Comparison of ENCODE assay signal across 10 cellular contexts in genomic region chr14:85532570-85532969, GRCh38. TPM values are rescaled to one million over a fixed set of nuclear protein-coding genes. Genes with fewer than 3 reads are reported as not detected.
A peak's percentile ranks its signal among the peaks of the same experiment; 100 is the strongest.
DNase-seq lines count a peak whose midpoint lies in the region; ATAC-seq and TF ChIP-seq lines count a peak whose summit lies in the region.
"Had no signal": no experiment of that assay in that cellular context is flagged by ENCODE, and none has a peak within 500 bp of the region (broad histone marks: within the 10 kb centered on the region; RNA-seq: fewer than 3 reads in every experiment).

No MANE protein-coding gene starts in this region.

- H3K4me3 Mint-ChIP-seq in chondrocyte (ENCODE audit: unreplicated experiment), result peak overlapping the region; percentile 91

- no peak overlapping the region for H3K23ac ChIP-seq in mesendoderm (ENCODE audit: low read length)

- peaks cover 39% of the 10 kb centered on the region for H3F3A ChIP-seq in SK-N-SH (replicated peaks; ENCODE audit: insufficient read depth)

- no peaks in the 10 kb centered on the region for H3K9me2 ChIP-seq in SK-N-SH

- H3K36me3 Mint-ChIP-seq in chondrocyte (ENCODE audit: low read depth), result no peaks in the 10 kb centered on the region

- no peak overlapping the region for H3K4ac ChIP-seq in mesendoderm (ENCODE audit: low read depth, low read length)

- peaks cover 0 to 15% of the 10 kb centered on the region in 2 experiments; a peak in 2 of 4 replicates for H3K4me1 ChIP-seq in SK-N-SH (ENCODE audit: control insufficient read depth in 1 of 2, insufficient read depth in 2 of 2, low read depth in 1 of 2, low read length in 1 of 2)
- peaks cover 5% of the 10 kb centered on the region for H3K4me1 ChIP-seq in mesendoderm (ENCODE audit: control insufficient read depth, low read depth, low read length)
- peaks cover 13 to 55% of the 10 kb centered on the region in 2 donors for H3K4me1 ChIP-seq in thoracic aorta (ENCODE audit: control insufficient read depth in 1 of 2, low read depth in 2 of 2)

- H3K56ac ChIP-seq in mesendoderm (ENCODE audit: low read length), result peak overlapping the region; percentile 93

- no peak overlapping the region for H2BK15ac ChIP-seq in mesendoderm (replicated peaks; ENCODE audit: low read depth)

- H3K27me3 ChIP-seq in SK-N-SH (ENCODE audit: insufficient read depth) (no peaks in the 10 kb centered on the region), mesendoderm (ENCODE audit: insufficient read depth, low read length, poor library complexity) (no peaks in the 10 kb centered on the region), thoracic aorta (replicated peaks; ENCODE audit: insufficient read depth) (no peaks in the 10 kb centered on the region)

- peaks cover 1% of the 10 kb centered on the region for H3K79me1 ChIP-seq in mesendoderm (ENCODE audit: low read length)

- H3K9ac ChIP-seq in SK-N-SH (peak overlapping the region; percentile 79; the same call in 1 of the 2 replicates), mesendoderm (ENCODE audit: low read length) (peak overlapping the region; percentile 81)

- DNase-seq in SK-N-SH, result no peak
- DNase-seq in chondrocyte (ENCODE audit: low spot score), result no peak
- no peak for DNase-seq in mesendoderm
- no peak for DNase-seq in thoracic aorta (ENCODE audit: low spot score)
- DNase-seq in NCI-H748 (lab: John Stamatoyannopoulos, UW; ENCODE audit: unreplicated experiment), result no peak
- DNase-seq in activated gamma-delta T cell treated with Interleukin-2 at 50 U/mL for 16 hours, result no peak
- DNase-seq in NCI-H1417 treated with DMSO at 0.1 percent for 48 hours (lab: John Stamatoyannopoulos, UW), result no peak
- DNase-seq: effector CD4-positive, alpha-beta T cell had no signal

- TF ChIP-seq CTCF in SK-N-SH (IDR thresholded peaks at IDR 0.05), result no peak
- TF ChIP-seq CTCF in chondrocyte (IDR thresholded peaks at IDR 0.05), result no peak
- TF ChIP-seq CTCF in thoracic aorta (IDR thresholded peaks at IDR 0.05), result no peak

- H4K20me1 ChIP-seq in SK-N-SH (ENCODE audit: insufficient read depth), result peaks cover 23% of the 10 kb centered on the region

- TF ChIP-seq EP300 in SK-N-SH (IDR thresholded peaks at IDR 0.05; ENCODE audit: borderline replicate concordance in 1 of 2, low read depth in 1 of 2, low read length in 1 of 2), result no peak

- H3K4me3 ChIP-seq in SK-N-SH (ENCODE audit: low read depth in 2 of 2, low read length in 1 of 2), result peak overlapping the region; percentile 66 to 86; a peak in 3 of 4 replicates
- peak overlapping the region; percentile 48 for H3K4me3 ChIP-seq in mesendoderm (ENCODE audit: low read length)
- H3K4me3 ChIP-seq in thoracic aorta, result peak overlapping the region; percentile 77

- H3K27ac Mint-ChIP-seq in chondrocyte (ENCODE audit: unreplicated experiment), result peak overlapping the region; percentile 98

- H3K79me2 ChIP-seq in SK-N-SH (ENCODE audit: insufficient read depth), result peaks cover 73% of the 10 kb centered on the region
- peaks cover 16% of the 10 kb centered on the region for H3K79me2 ChIP-seq in mesendoderm (ENCODE audit: control insufficient read depth, insufficient read depth, low read length)

- peak overlapping the region; percentile 65 for H3K18ac ChIP-seq in mesendoderm (ENCODE audit: low read length)

- H2AK5ac ChIP-seq in mesendoderm (ENCODE audit: low read length), result no peak overlapping the region

- ATAC-seq in SK-N-SH treated with all-trans-retinoic acid at 6 μM for 48 hours, result no peak
- no peak for ATAC-seq in thoracic aorta (ENCODE audit: insufficient number of reproducible peaks, low FRiP score, low read depth)
- ATAC-seq: stimulated activated naive CD8-positive, alpha-beta T cell treated with anti-CD3 and anti-CD28 coated beads, Interleukin-15, Interleukin-2, amounts not matched to agents 100 U/mL and 50 U/mL, for 24 hours had no signal

- H3K4me2 ChIP-seq in SK-N-SH (peak overlapping the region; percentile 96), mesendoderm (ENCODE audit: low read length) (peak overlapping the region; percentile 57)

- H2AFZ ChIP-seq in SK-N-SH (ENCODE audit: low read depth), result peak overlapping the region; percentile 89

- TF ChIP-seq RAD21 in SK-N-SH (IDR thresholded peaks at IDR 0.05; ENCODE audit: low read length), result no peak

- H3K9me3 Mint-ChIP-seq in chondrocyte (ENCODE audit: low read depth), result no peaks in the 10 kb centered on the region

- H3K36me3 ChIP-seq in SK-N-SH (replicated peaks in 1 of 2; ENCODE audit: control insufficient read depth in 1 of 2, insufficient read depth in 2 of 2, low read length in 1 of 2), result no peaks in the 10 kb centered on the region
- no peaks in the 10 kb centered on the region for H3K36me3 ChIP-seq in mesendoderm (ENCODE audit: control insufficient read depth, insufficient read depth, low read length)
- no peaks in the 10 kb centered on the region for H3K36me3 ChIP-seq in thoracic aorta

- WGBS in SK-N-SH (ENCODE audit: low lambda C conversion rate), result 2% methylated on average over 6 of the region's 6 CpGs
- WGBS in mesendoderm (ENCODE audit: extremely low coverage, insufficient coverage, low lambda C conversion rate), result no CpG with 5 or more reads among the region's 6 CpGs

- no peaks in the 10 kb centered on the region for H3K27me3 Mint-ChIP-seq in chondrocyte (ENCODE audit: low read depth)

- POLR2A ChIA-PET in SK-N-SH (lab: Yijun Ruan, JAX), result no interaction called here

- no peak overlapping the region for H4K8ac ChIP-seq in mesendoderm (ENCODE audit: low read depth, low read length)

- H2BK5ac ChIP-seq in mesendoderm (ENCODE audit: low read length), result no peak overlapping the region

- H3K27ac ChIP-seq in SK-N-SH (ENCODE audit: low read depth in 2 of 2, low read length in 1 of 2), result peak overlapping the region in 1 of 2 experiments; percentile 86; a peak in 2 of 4 replicates
- peak overlapping the region; percentile 30 for H3K27ac ChIP-seq in mesendoderm (ENCODE audit: low read depth, low read length)
- peak overlapping the region in 1 of 2 donors; percentile 1 for H3K27ac ChIP-seq in thoracic aorta

- H3K4me1 Mint-ChIP-seq in chondrocyte (ENCODE audit: low read depth), result peaks cover 51% of the 10 kb centered on the region

- H3K9me3 ChIP-seq in SK-N-SH (no peaks in the 10 kb centered on the region), thoracic aorta (no peaks in the 10 kb centered on the region)

- no peak overlapping the region for H4K5ac ChIP-seq in mesendoderm (ENCODE audit: low read length)

- no peak overlapping the region for H2BK120ac ChIP-seq in mesendoderm (ENCODE audit: low read depth, low read length)

- CTCF ChIA-PET in SK-N-SH (lab: Yijun Ruan, JAX), result interaction anchor here (0.6 kb wide), 1 partner anchor 43 kb away, joined by 3 read pairs; no protein-coding TSS in a partner anchor

TF ChIP-seq in SK-N-SH, 30 proteins besides CTCF, POLR2A, EP300 and RAD21 (continues in another document):
- TF ChIP-seq SIN3A (IDR thresholded peaks at IDR 0.05; ENCODE audit: borderline replicate concordance, low read depth, low read length), result no peak
- TF ChIP-seq NRF1 (IDR thresholded peaks at IDR 0.05; ENCODE audit: low read depth, low read length), result no peak
- TF ChIP-seq TCF12 (IDR thresholded peaks at IDR 0.05), result no peak
- no peak for TF ChIP-seq TEAD4 (IDR thresholded peaks at IDR 0.05; ENCODE audit: borderline replicate concordance, insufficient read depth)
- TF ChIP-seq, protein P1, sequence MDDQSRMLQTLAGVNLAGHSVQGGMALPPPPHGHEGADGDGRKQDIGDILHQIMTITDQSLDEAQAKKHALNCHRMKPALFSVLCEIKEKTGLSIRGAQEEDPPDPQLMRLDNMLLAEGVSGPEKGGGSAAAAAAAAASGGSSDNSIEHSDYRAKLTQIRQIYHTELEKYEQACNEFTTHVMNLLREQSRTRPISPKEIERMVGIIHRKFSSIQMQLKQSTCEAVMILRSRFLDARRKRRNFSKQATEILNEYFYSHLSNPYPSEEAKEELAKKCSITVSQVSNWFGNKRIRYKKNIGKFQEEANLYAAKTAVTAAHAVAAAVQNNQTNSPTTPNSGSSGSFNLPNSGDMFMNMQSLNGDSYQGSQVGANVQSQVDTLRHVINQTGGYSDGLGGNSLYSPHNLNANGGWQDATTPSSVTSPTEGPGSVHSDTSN (IDR thresholded peaks at IDR 0.05), result no peak
- TF ChIP-seq NFIC (IDR thresholded peaks at IDR 0.05; ENCODE audit: borderline replicate concordance), result no peak
- no peak for TF ChIP-seq MEF2A (IDR thresholded peaks at IDR 0.05; ENCODE audit: borderline replicate concordance, low read depth)
- TF ChIP-seq RFX5 (IDR thresholded peaks at IDR 0.05; ENCODE audit: low read length), result no peak
- TF ChIP-seq RCOR1 (IDR thresholded peaks at IDR 0.05; ENCODE audit: low read length), result no peak
- TF ChIP-seq FOXJ3 (CRISPR knock-in tag; IDR thresholded peaks at IDR 0.05), result no peak
- no peak for TF ChIP-seq GABPA (IDR thresholded peaks at IDR 0.05; ENCODE audit: low read depth)

TF ChIP-seq in SK-N-SH treated with all-trans-retinoic acid at 6 μM for 48 hours, 23 proteins besides CTCF, POLR2A, EP300 and RAD21 (continues in another document):
- TF ChIP-seq ZNF70 (CRISPR knock-in tag; IDR thresholded peaks at IDR 0.05), result no peak
- TF ChIP-seq BACH2 (CRISPR knock-in tag; IDR thresholded peaks at IDR 0.05; ENCODE audit: borderline replicate concordance), result no peak
- no peak for TF ChIP-seq TCF4 (CRISPR knock-in tag; IDR thresholded peaks at IDR 0.05; ENCODE audit: borderline replicate concordance)

RNA-seq across cellular contexts. Expression of gene FLRT2, which starts 2.6 kb away (rescaled TPM):
- 10.8 and 14.1 TPM in 2 replicates for polyA plus RNA-seq in SK-N-SH (2012; rRNA removed)
- 5.9 and 7.3 TPM in 2 replicates for polyA plus RNA-seq in SK-N-SH (2012; cell fraction: cytosol; rRNA removed)
- 23.0 and 43.1 TPM in 2 replicates for polyA plus RNA-seq in SK-N-SH (2012; cell fraction: nucleus; rRNA removed)
- total RNA-seq in chondrocyte (170 to 241 TPM (median 227 TPM) in 3 replicates), thoracic aorta (10 to 100 TPM; 20.1 to 45.4 TPM)
- 17.1 TPM for polyA plus RNA-seq in mesendoderm (2013, experiment 1 of 2)
- polyA plus RNA-seq in mesendoderm (2013, experiment 2 of 2), result 14.9 TPM
